11 cellular contexts compared by ENCODE assay signal in the genomic region with DNA sequence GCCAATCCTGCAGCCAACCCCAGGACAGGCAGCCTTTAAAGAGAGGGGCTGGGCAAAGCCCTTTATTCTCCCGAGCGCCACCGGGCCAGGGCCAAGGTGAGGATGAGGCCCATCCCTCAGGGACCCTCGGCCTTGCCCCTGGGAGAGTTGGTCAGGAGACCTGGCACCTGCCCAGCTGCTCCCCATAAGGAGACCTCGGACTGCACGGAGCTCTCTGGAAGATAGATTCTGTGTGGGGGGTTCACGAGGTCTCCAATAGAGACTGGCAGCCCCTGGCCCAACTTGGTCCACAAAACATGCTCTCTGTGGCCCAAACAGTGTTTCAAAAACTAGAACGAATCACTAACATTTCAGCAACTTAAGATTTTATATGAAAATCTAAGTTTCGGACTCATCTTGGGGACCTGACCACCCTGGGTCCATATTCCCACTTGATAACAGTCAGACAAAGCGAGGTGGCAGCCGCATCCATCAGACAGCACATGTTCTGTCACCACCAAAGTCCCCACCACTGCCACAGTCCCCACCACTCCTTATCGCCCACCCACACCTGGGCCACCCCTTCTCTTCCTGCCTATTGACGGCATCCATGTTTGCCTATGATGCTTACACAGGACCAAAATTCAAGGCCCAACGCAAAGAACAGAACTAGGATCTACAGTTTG.
DNase-seq lines count a peak whose midpoint lies in the region; ATAC-seq and TF ChIP-seq lines count a peak whose summit lies in the region.
"Had no signal": no experiment of that assay in that cellular context is flagged by ENCODE, and none has a peak within 500 bp of the region (broad histone marks: within the 10 kb centered on the region; RNA-seq: fewer than 3 reads in every experiment).

No MANE protein-coding gene starts in this region.

- H3K9me3 Mint-ChIP-seq in osteocyte (ENCODE audit: unreplicated experiment) = no peaks in the 10 kb centered on the region
- H3K9me3 Mint-ChIP-seq: T-helper 2 cell treated with Interferon-gamma antibody and Interleukin-4, amounts not matched to agents 5 μg/mL and 100 μg/mL, for 36 hours had no signal

- DNase-seq in Right ventricle myocardium superior (no peak), left cardiac atrium (no peak), osteocyte (ENCODE audit: extremely low spot score, unreplicated experiment) (no peak), upper lobe of right lung (no peak), DMS153 (lab: John Stamatoyannopoulos, UW) (no peak), MG63 (no peak), midbrain (lab: John Stamatoyannopoulos, UW) (no peak)
- DNase-seq: activated effector memory CD4-positive, alpha-beta T cell treated with anti-CD3 and anti-CD28 coated beads, Interleukin-2, amount 50 U/mL, for 16 hours had no signal

- H3K4me1 Mint-ChIP-seq in osteocyte (ENCODE audit: unreplicated experiment) = peaks cover 74% of the 10 kb centered on the region

- peak overlapping the region; percentile 91 for H3K27ac Mint-ChIP-seq in osteocyte (ENCODE audit: unreplicated experiment)
- H3K27ac Mint-ChIP-seq: T-helper 2 cell treated with Interferon-gamma antibody and Interleukin-4, amounts not matched to agents 5 μg/mL and 100 μg/mL, for 36 hours had no signal

- no peak overlapping the region for H3K4me3 Mint-ChIP-seq in osteocyte (ENCODE audit: unreplicated experiment)
- H3K4me3 Mint-ChIP-seq: T-helper 2 cell treated with Interferon-gamma antibody and Interleukin-4, amounts not matched to agents 5 μg/mL and 100 μg/mL, for 36 hours had no signal

- TF ChIP-seq CTCF in osteocyte (IDR thresholded peaks at IDR 0.05) (no peak), upper lobe of right lung (IDR thresholded peaks at IDR 0.05) (no peak)

- no peaks in the 10 kb centered on the region for H3K27me3 Mint-ChIP-seq in osteocyte (ENCODE audit: unreplicated experiment)

- WGBS in esophagus, 2 donors = 79% methylated on average over 14 of the region's 14 CpGs

- H3K4me3 ChIP-seq in esophagus (ENCODE audit: low read depth in 1 of 2, low read length in 2 of 2) = no peak overlapping the region
- H3K4me3 ChIP-seq in upper lobe of right lung = no peak overlapping the region
- no peak overlapping the region for H3K4me3 ChIP-seq in MG63
- H3K4me3 ChIP-seq: testis had no signal

- intact Hi-C loops in Right ventricle myocardium superior (cut with DNase I) (no loop called here), left cardiac atrium (cut with DNase I) (no loop called here), upper lobe of right lung (cut with DNase I) (no loop called here)

- ATAC-seq in Right ventricle myocardium superior (ENCODE audit: poor library complexity) = peak; percentile 4
- ATAC-seq in left cardiac atrium = no peak
- ATAC-seq in upper lobe of right lung = no peak

- no peaks in the 10 kb centered on the region for H3K27me3 ChIP-seq in esophagus (ENCODE audit: control insufficient read depth in 1 of 2, insufficient read depth in 2 of 2, low read length in 2 of 2)
- H3K27me3 ChIP-seq in upper lobe of right lung = no peaks in the 10 kb centered on the region
- H3K27me3 ChIP-seq in MG63 = no peaks in the 10 kb centered on the region
- H3K27me3 ChIP-seq: testis had no signal

- no peaks in the 10 kb centered on the region for H3K36me3 Mint-ChIP-seq in osteocyte (ENCODE audit: unreplicated experiment)

- no peaks in the 10 kb centered on the region for H3K9me3 ChIP-seq in esophagus (ENCODE audit: control insufficient read depth in 2 of 2, insufficient read depth in 1 of 2, low read depth in 1 of 2, low read length in 1 of 2)
- H3K9me3 ChIP-seq in upper lobe of right lung = no peaks in the 10 kb centered on the region
- H3K9me3 ChIP-seq in MG63 = no peaks in the 10 kb centered on the region
- H3K9me3 ChIP-seq: testis had no signal

- no peaks in the 10 kb centered on the region for H3K36me3 ChIP-seq in esophagus (ENCODE audit: control insufficient read depth in 2 of 2, insufficient read depth in 2 of 2, low read length in 1 of 2)
- H3K36me3 ChIP-seq in upper lobe of right lung = no peaks in the 10 kb centered on the region
- H3K36me3 ChIP-seq in MG63 = no peaks in the 10 kb centered on the region

- H3K27ac ChIP-seq in esophagus (ENCODE audit: low read depth in 2 of 2, low read length in 1 of 2) (peak overlapping the region; percentile 52 to 66), upper lobe of right lung (peak overlapping the region; percentile 4)

- H3K4me1 ChIP-seq in esophagus (ENCODE audit: control insufficient read depth in 2 of 2, insufficient read depth in 2 of 2, low read length in 1 of 2) (peaks cover 14 to 32% of the 10 kb centered on the region in 2 donors), upper lobe of right lung (peaks cover 49% of the 10 kb centered on the region)
